1 cellular context compared by ENCODE assay signal in the genomic region with DNA sequence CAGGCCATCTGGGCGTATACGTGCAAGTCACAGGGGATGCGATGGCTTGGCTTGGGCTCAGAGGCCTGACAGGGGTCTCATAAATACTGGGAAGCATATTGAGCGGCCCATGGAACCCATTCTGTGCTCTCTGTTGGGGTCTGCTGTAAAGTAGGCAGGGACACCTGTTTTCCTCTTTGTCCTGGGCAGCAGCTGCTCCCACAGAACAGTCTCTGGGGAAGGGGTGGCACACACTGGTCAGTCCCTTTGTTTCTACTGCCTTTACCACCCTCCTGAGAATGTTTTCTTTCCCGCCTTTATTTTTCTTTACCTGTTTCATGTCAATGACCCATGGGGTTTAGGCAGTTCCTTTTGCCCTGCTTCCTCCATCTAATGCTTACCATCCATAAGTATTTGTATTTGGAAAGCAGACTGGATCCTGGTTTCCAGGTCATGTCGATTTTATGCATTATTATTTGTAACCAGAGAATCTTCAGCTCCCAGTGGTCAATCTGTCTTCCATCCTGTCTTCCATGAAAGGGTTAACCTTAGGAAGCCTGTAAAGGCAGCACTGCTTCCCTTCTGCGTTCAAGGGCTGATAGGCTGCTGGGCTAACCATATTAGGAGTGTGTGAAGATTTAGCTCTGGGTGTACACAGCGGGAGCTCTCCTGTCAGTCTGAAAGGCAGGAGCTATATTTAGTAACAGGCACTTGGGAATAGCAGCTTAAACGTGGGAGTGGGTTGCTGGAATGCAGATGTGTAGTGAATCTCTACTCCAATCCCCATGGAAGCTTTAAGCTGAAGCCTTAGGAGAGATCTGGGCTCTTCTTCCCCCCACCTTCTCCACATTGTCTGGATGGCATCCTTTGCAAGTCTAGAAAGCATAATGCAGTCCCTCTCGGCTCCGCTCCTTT.
TF ChIP-seq lines count a peak whose summit lies in the region.

No MANE protein-coding gene starts in this region.

TF ChIP-seq in H1, 55 proteins besides CTCF, POLR2A, EP300 and RAD21 (continued from another document):
- TF ChIP-seq, protein P1, sequence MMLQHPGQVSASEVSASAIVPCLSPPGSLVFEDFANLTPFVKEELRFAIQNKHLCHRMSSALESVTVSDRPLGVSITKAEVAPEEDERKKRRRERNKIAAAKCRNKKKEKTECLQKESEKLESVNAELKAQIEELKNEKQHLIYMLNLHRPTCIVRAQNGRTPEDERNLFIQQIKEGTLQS (IDR thresholded peaks at IDR 0.05; ENCODE audit: insufficient read depth, low read depth, low read length) = no peak
- TF ChIP-seq, protein P2, sequence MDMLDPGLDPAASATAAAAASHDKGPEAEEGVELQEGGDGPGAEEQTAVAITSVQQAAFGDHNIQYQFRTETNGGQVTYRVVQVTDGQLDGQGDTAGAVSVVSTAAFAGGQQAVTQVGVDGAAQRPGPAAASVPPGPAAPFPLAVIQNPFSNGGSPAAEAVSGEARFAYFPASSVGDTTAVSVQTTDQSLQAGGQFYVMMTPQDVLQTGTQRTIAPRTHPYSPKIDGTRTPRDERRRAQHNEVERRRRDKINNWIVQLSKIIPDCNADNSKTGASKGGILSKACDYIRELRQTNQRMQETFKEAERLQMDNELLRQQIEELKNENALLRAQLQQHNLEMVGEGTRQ (IDR thresholded peaks at IDR 0.05; ENCODE audit: low read length) = no peak
- TF ChIP-seq FOSL1 (IDR thresholded peaks at IDR 0.05; ENCODE audit: insufficient read depth, low read depth, low read length) (no peak), TAF7 (optimal IDR thresholded peaks at IDR 0.05; ENCODE audit: borderline replicate concordance, low read depth, low read length) (no peak), JUND (IDR thresholded peaks at IDR 0.05; ENCODE audit: low read length) (no peak), EZH2 (IDR thresholded peaks at IDR 0.05; ENCODE audit: low read depth, low read length, severe bottlenecking) (no peak), ZNF274 (IDR thresholded peaks at IDR 0.05; ENCODE audit: borderline replicate concordance, extremely low read depth, low read length) (no peak), POLR2AphosphoS5 (IDR thresholded peaks at IDR 0.05; ENCODE audit: low read depth, low read length) (no peak), SP1 (IDR thresholded peaks at IDR 0.05; ENCODE audit: low read depth, low read length) (no peak), CBX8 (IDR thresholded peaks at IDR 0.05; ENCODE audit: borderline replicate concordance, low read depth, low read length) (no peak), HDAC2 (IDR thresholded peaks at IDR 0.05; ENCODE audit: borderline replicate concordance in 1 of 2, low read depth in 2 of 2, low read length in 2 of 2) (peak in 1 of 2 experiments; percentile 83; a peak in 1 of 4 replicates), BACH1 (IDR thresholded peaks at IDR 0.05; ENCODE audit: low read length) (0 out of 2 replicates have a peak, but pooled peaks have one; percentile 11), TCF12 (IDR thresholded peaks at IDR 0.05; ENCODE audit: low read depth, low read length) (0 out of 2 replicates have a peak, but pooled peaks have one; percentile 16), CHD1 (IDR thresholded peaks at IDR 0.05; ENCODE audit: low read depth, low read length) (no peak), CHD2 (IDR thresholded peaks at IDR 0.05; ENCODE audit: low read length) (no peak), MAFK (IDR thresholded peaks at IDR 0.05; ENCODE audit: low read depth, low read length) (no peak), GABPA (IDR thresholded peaks at IDR 0.05; ENCODE audit: borderline replicate concordance, insufficient read depth, low read length) (no peak), JUN (IDR thresholded peaks at IDR 0.05; ENCODE audit: low read depth, low read length) (no peak), SRF (IDR thresholded peaks at IDR 0.05; ENCODE audit: low read depth, low read length) (peak; percentile 95), SIN3A (conservative IDR thresholded peaks at IDR 0.05 in 1 of 2, IDR thresholded peaks at IDR 0.05 in 1 of 2; ENCODE audit: low read depth in 1 of 2, low read length in 2 of 2) (no peak), YY1 (IDR thresholded peaks at IDR 0.05; ENCODE audit: low read depth, low read length) (no peak; the same call in 1 of the 2 replicates), RBBP5 (IDR thresholded peaks at IDR 0.05; ENCODE audit: borderline replicate concordance, low read depth, low read length) (no peak), ASH2L (IDR thresholded peaks at IDR 0.05; ENCODE audit: low read length) (peak; percentile 60), RXRA (IDR thresholded peaks at IDR 0.05; ENCODE audit: insufficient read depth, low read depth, low read length) (no peak), NANOG (IDR thresholded peaks at IDR 0.05; ENCODE audit: insufficient read depth, low read depth, low read length, poor library complexity, severe bottlenecking) (peak; percentile 50), SIX5 (IDR thresholded peaks at IDR 0.05; ENCODE audit: low read depth, low read length) (no peak), TBP (IDR thresholded peaks at IDR 0.05; ENCODE audit: low read depth, low read length) (0 out of 2 replicates have a peak, but pooled peaks have one; percentile 44), PHF8 (conservative IDR thresholded peaks at IDR 0.05; ENCODE audit: low read depth, low read length) (no peak), EGR1 (IDR thresholded peaks at IDR 0.05; ENCODE audit: borderline replicate concordance, low read depth, low read length) (peak; percentile 74), GTF2F1 (IDR thresholded peaks at IDR 0.05; ENCODE audit: borderline replicate concordance, low read depth, low read length) (no peak), SIRT6 (IDR thresholded peaks at IDR 0.05; ENCODE audit: low read length) (no peak), KDM4A (IDR thresholded peaks at IDR 0.05; ENCODE audit: low read depth, low read length, severe bottlenecking) (no peak), CREB1 (IDR thresholded peaks at IDR 0.05) (no peak), RNF2 (IDR thresholded peaks at IDR 0.05; ENCODE audit: borderline replicate concordance, low read depth, low read length, missing control alignments, poor library complexity, severe bottlenecking) (no peak), CTBP2 (IDR thresholded peaks at IDR 0.05; ENCODE audit: borderline replicate concordance, insufficient read depth, insufficient read length, low read length) (peak; percentile 35), TEAD4 (IDR thresholded peaks at IDR 0.05; ENCODE audit: low read depth, low read length) (peak; percentile 87), SAP30 (IDR thresholded peaks at IDR 0.05; ENCODE audit: insufficient read depth, insufficient replicate concordance, low read length) (no peak), RFX5 (IDR thresholded peaks at IDR 0.05; ENCODE audit: borderline replicate concordance, low read depth, low read length) (no peak), CEBPB (IDR thresholded peaks at IDR 0.05; ENCODE audit: low read depth, low read length) (no peak), BCL11A (IDR thresholded peaks at IDR 0.05; ENCODE audit: low read depth in 2 of 2, low read length in 2 of 2) (no peak), CBX5 (IDR thresholded peaks at IDR 0.05; ENCODE audit: low read depth, low read length) (no peak), SP2 (IDR thresholded peaks at IDR 0.05; ENCODE audit: low read length) (no peak), TAF1 (IDR thresholded peaks at IDR 0.05; ENCODE audit: low read depth, low read length) (0 out of 2 replicates have a peak, but pooled peaks have one; percentile 34), SP4 (IDR thresholded peaks at IDR 0.05; ENCODE audit: low read length) (no peak), KDM5A (IDR thresholded peaks at IDR 0.05; ENCODE audit: low read length) (no peak)
- TF ChIP-seq, protein P3, sequence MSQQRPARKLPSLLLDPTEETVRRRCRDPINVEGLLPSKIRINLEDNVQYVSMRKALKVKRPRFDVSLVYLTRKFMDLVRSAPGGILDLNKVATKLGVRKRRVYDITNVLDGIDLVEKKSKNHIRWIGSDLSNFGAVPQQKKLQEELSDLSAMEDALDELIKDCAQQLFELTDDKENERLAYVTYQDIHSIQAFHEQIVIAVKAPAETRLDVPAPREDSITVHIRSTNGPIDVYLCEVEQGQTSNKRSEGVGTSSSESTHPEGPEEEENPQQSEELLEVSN (IDR thresholded peaks at IDR 0.05) = peak; percentile 93
- TF ChIP-seq, protein P4, sequence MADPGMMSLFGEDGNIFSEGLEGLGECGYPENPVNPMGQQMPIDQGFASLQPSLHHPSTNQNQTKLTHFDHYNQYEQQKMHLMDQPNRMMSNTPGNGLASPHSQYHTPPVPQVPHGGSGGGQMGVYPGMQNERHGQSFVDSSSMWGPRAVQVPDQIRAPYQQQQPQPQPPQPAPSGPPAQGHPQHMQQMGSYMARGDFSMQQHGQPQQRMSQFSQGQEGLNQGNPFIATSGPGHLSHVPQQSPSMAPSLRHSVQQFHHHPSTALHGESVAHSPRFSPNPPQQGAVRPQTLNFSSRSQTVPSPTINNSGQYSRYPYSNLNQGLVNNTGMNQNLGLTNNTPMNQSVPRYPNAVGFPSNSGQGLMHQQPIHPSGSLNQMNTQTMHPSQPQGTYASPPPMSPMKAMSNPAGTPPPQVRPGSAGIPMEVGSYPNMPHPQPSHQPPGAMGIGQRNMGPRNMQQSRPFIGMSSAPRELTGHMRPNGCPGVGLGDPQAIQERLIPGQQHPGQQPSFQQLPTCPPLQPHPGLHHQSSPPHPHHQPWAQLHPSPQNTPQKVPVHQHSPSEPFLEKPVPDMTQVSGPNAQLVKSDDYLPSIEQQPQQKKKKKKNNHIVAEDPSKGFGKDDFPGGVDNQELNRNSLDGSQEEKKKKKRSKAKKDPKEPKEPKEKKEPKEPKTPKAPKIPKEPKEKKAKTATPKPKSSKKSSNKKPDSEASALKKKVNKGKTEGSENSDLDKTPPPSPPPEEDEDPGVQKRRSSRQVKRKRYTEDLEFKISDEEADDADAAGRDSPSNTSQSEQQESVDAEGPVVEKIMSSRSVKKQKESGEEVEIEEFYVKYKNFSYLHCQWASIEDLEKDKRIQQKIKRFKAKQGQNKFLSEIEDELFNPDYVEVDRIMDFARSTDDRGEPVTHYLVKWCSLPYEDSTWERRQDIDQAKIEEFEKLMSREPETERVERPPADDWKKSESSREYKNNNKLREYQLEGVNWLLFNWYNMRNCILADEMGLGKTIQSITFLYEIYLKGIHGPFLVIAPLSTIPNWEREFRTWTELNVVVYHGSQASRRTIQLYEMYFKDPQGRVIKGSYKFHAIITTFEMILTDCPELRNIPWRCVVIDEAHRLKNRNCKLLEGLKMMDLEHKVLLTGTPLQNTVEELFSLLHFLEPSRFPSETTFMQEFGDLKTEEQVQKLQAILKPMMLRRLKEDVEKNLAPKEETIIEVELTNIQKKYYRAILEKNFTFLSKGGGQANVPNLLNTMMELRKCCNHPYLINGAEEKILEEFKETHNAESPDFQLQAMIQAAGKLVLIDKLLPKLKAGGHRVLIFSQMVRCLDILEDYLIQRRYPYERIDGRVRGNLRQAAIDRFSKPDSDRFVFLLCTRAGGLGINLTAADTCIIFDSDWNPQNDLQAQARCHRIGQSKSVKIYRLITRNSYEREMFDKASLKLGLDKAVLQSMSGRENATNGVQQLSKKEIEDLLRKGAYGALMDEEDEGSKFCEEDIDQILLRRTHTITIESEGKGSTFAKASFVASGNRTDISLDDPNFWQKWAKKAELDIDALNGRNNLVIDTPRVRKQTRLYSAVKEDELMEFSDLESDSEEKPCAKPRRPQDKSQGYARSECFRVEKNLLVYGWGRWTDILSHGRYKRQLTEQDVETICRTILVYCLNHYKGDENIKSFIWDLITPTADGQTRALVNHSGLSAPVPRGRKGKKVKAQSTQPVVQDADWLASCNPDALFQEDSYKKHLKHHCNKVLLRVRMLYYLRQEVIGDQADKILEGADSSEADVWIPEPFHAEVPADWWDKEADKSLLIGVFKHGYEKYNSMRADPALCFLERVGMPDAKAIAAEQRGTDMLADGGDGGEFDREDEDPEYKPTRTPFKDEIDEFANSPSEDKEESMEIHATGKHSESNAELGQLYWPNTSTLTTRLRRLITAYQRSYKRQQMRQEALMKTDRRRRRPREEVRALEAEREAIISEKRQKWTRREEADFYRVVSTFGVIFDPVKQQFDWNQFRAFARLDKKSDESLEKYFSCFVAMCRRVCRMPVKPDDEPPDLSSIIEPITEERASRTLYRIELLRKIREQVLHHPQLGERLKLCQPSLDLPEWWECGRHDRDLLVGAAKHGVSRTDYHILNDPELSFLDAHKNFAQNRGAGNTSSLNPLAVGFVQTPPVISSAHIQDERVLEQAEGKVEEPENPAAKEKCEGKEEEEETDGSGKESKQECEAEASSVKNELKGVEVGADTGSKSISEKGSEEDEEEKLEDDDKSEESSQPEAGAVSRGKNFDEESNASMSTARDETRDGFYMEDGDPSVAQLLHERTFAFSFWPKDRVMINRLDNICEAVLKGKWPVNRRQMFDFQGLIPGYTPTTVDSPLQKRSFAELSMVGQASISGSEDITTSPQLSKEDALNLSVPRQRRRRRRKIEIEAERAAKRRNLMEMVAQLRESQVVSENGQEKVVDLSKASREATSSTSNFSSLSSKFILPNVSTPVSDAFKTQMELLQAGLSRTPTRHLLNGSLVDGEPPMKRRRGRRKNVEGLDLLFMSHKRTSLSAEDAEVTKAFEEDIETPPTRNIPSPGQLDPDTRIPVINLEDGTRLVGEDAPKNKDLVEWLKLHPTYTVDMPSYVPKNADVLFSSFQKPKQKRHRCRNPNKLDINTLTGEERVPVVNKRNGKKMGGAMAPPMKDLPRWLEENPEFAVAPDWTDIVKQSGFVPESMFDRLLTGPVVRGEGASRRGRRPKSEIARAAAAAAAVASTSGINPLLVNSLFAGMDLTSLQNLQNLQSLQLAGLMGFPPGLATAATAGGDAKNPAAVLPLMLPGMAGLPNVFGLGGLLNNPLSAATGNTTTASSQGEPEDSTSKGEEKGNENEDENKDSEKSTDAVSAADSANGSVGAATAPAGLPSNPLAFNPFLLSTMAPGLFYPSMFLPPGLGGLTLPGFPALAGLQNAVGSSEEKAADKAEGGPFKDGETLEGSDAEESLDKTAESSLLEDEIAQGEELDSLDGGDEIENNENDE (IDR thresholded peaks at IDR 0.05; ENCODE audit: insufficient replicate concordance, low read length) = no peak
- TF ChIP-seq, protein P5, sequence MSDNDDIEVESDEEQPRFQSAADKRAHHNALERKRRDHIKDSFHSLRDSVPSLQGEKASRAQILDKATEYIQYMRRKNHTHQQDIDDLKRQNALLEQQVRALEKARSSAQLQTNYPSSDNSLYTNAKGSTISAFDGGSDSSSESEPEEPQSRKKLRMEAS (IDR thresholded peaks at IDR 0.05) = peak; percentile 56; the same call in 1 of the 2 replicates
- TF ChIP-seq, protein P6, sequence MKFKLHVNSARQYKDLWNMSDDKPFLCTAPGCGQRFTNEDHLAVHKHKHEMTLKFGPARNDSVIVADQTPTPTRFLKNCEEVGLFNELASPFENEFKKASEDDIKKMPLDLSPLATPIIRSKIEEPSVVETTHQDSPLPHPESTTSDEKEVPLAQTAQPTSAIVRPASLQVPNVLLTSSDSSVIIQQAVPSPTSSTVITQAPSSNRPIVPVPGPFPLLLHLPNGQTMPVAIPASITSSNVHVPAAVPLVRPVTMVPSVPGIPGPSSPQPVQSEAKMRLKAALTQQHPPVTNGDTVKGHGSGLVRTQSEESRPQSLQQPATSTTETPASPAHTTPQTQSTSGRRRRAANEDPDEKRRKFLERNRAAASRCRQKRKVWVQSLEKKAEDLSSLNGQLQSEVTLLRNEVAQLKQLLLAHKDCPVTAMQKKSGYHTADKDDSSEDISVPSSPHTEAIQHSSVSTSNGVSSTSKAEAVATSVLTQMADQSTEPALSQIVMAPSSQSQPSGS (IDR thresholded peaks at IDR 0.05; ENCODE audit: low read length) = peak; percentile 65; the same call in 1 of the 2 replicates
